In the genomic region with DNA sequence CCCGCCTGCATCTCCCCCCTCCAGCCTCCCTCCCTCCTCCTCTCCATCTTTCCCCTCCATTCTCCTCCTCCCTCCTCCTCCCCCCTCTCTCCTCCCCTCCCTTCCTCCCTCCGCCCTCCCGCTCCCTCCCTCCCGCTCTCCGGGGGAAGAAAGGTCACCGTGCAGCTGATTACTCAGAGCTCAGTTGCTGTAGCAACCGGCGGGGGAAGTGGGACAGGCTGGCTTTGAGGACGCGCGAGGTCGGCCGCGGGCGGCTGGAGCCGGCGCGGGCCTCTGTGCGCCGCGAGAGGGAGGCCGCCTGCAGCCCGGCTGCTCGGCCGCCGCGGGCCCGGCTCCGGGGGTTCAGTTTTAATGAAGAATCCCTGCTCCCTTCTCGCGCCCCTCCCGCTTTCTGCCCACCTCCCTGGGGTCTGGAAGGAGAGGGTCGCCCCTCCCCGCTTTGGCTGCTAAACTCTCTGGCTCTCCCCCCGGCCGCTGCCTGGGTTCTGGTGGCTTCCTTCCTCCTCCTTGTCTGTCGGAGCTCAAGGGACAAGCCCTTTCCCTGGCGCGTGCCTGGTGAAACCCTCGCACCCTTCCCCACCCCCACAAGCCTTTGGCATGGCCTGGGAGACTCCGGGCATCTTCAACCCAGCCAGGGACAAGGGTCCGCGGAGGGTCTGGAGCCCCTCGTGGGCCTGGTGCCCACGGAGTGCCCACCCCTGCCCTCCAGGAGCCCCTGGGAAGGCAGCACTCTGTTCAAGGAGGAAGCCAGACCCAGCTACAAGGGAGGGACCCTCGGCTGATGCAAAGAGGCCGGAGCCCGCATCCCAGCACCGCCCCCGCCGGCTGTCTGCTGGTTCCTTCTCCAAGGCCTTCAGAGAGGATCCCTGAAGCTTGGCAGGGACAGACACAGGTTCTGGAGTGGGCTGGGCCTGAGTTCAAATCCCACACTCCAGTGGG, we compare ENCODE assay signal across 8 cellular contexts.
DNase-seq lines count a peak whose midpoint lies in the region; ATAC-seq, FAIRE-seq and TF ChIP-seq lines count a peak whose summit lies in the region.

No MANE protein-coding gene starts in this region.

- DNase-seq in G401 (ENCODE audit: low spot score) (peak; percentile 99), NCI-H1694 treated with DMSO at 0.1 percent for 48 hours (lab: John Stamatoyannopoulos, UW) (peak; percentile 86), T1000 (lab: John Stamatoyannopoulos, UW) (peak; percentile 86), astrocyte of the cerebellum (ENCODE audit: low read depth) (peak; percentile 94), hepatic stellate cell (ENCODE audit: low spot score) (peak; percentile 99), putamen (ENCODE audit: low spot score) (peak; percentile 99), urothelium cell line (ENCODE audit: low spot score) (peak; percentile 97)

- peak overlapping the region; percentile 27 for H3K4me3 ChIP-seq in astrocyte of the cerebellum (ENCODE audit: low read depth, low read length)

- peak; percentile 65 for FAIRE-seq in urothelium cell line (lab: Jason Lieb, UNC)

- peak; percentile 27 for TF ChIP-seq CTCF in astrocyte of the cerebellum (IDR thresholded peaks at IDR 0.05; ENCODE audit: low read depth, low read length, missing control alignments)

- in situ Hi-C loops in G401 (cut with HindIII; ENCODE audit: low sequenced_read_pairs) (no loop called here), astrocyte of the cerebellum (cut with HindIII; ENCODE audit: low sequenced_read_pairs) (no loop called here)

- peak; percentile 71 for ATAC-seq in HG02642 (IDR thresholded peaks at IDR 0.05; ENCODE audit: poor library complexity, unreplicated experiment)

Comparison
In these comparisons a context has a peak if more than half of its experiments do, and no peak if none do; other contexts are left out.
1. Peak in every context shown above with its lines: DNase-seq, ATAC-seq and H3K4me3 ChIP-seq.